ENCODE assay signal across 8 cellular contexts in genomic region chr2:73200281-73200680, GRCh38. TPM values are rescaled to one million over a fixed set of nuclear protein-coding genes. Genes with fewer than 3 reads are reported as not detected.
"Had no signal": no experiment of that assay in that cellular context is flagged by ENCODE, and none has a peak within 500 bp of the region (broad histone marks: within the 10 kb centered on the region; RNA-seq: fewer than 3 reads in every experiment).

No MANE protein-coding gene starts in this region.

RNA-seq across cellular contexts. Expression of gene NOTO, which starts 2.1 kb away (rescaled TPM):
- total RNA-seq: activated CD8-positive, alpha-beta memory T cell treated with anti-CD3 and anti-CD28 coated beads, Interleukin-2, amount 10 ng/mL, durations not matched to agents 7 days and 5 days; activated T-helper 1 cell treated with anti-CD3 and anti-CD28 coated beads, Interleukin-12 subunit alpha, Interleukin-12 subunit beta, Interleukin-2, Interleukin-4 antibody, amounts not matched to agents 30 ng/mL and 10 ng/mL and 1 ng/mL, durations not matched to agents 14 hours and 24 hours and 36 hours; LHCN-M2; MCF 10A; PC-9; Right ventricle myocardium superior; SJCRH30; T-helper 1 cell treated with Interleukin-12 subunit alpha and Interleukin-12 subunit beta and Interleukin-4 antibody, amounts not matched to agents 30 ng/mL and 1 ng/mL, for 36 hours had no signal
